ENCODE assay signal across 8 cellular contexts in genomic region chr6:157099912-157100593, GRCh38.
DNase-seq lines count a peak whose midpoint lies in the region; ATAC-seq and FAIRE-seq lines count a peak whose summit lies in the region.

No MANE protein-coding gene starts in this region.

- H3K4me1 ChIP-seq in thymus (ENCODE audit: control insufficient read depth, insufficient read depth, low read length), result no peaks in the 10 kb centered on the region

- peak overlapping the region; percentile 70 for H3K4me3 Mint-ChIP-seq in T-helper 2 cell treated with Interferon-gamma antibody and Interleukin-4, amounts not matched to agents 5 μg/mL and 100 μg/mL, for 36 hours

- H3K27me3 ChIP-seq in thymus (ENCODE audit: control insufficient read depth, insufficient read depth), result no peaks in the 10 kb centered on the region

- H3K9me3 ChIP-seq in thymus (ENCODE audit: control insufficient read depth), result no peaks in the 10 kb centered on the region

- peak; percentile 43 for DNase-seq in GM18507 (ENCODE audit: extremely low spot score, insufficient read length, low read depth)
- peak; percentile 85 for DNase-seq in T-helper 2 cell treated with Interferon-gamma antibody and Interleukin-4, amounts not matched to agents 5 μg/mL and 100 μg/mL, for 36 hours (ENCODE audit: low spot score)
- DNase-seq in germinal center (ENCODE audit: low spot score), result peak; percentile 32
- DNase-seq in DMS53 treated with DMSO at 0.1 percent for 48 hours (lab: John Stamatoyannopoulos, UW; ENCODE audit: unreplicated experiment), result no peak
- DNase-seq in NOMO-1 (lab: John Stamatoyannopoulos, UW; ENCODE audit: unreplicated experiment in 2 of 2), result no peak
- no peak for DNase-seq in NCI-H2196 (lab: John Stamatoyannopoulos, UW; ENCODE audit: unreplicated experiment)

- H3K27ac ChIP-seq in thymus (ENCODE audit: low read depth), result peak overlapping the region; percentile 60

- ATAC-seq in HG02763 (IDR thresholded peaks at IDR 0.05; ENCODE audit: unreplicated experiment), result peak; percentile 99

- H3K36me3 Mint-ChIP-seq in T-helper 2 cell treated with Interferon-gamma antibody and Interleukin-4, amounts not matched to agents 5 μg/mL and 100 μg/mL, for 36 hours (ENCODE audit: low read depth), result peaks cover 19% of the 10 kb centered on the region

- peaks cover 3% of the 10 kb centered on the region for H3K36me3 ChIP-seq in thymus (ENCODE audit: control insufficient read depth, insufficient read depth)

- H3K27me3 Mint-ChIP-seq in T-helper 2 cell treated with Interferon-gamma antibody and Interleukin-4, amounts not matched to agents 5 μg/mL and 100 μg/mL, for 36 hours (ENCODE audit: low read depth), result no peaks in the 10 kb centered on the region

- FAIRE-seq in GM18507 (lab: Jason Lieb, UNC), result peak; percentile 97

- peak overlapping the region; percentile 89 for H3K27ac Mint-ChIP-seq in T-helper 2 cell treated with Interferon-gamma antibody and Interleukin-4, amounts not matched to agents 5 μg/mL and 100 μg/mL, for 36 hours

- 71% methylated on average over 7 of the region's 7 CpGs for WGBS in thymus

- peaks cover 49% of the 10 kb centered on the region for H3K4me1 Mint-ChIP-seq in T-helper 2 cell treated with Interferon-gamma antibody and Interleukin-4, amounts not matched to agents 5 μg/mL and 100 μg/mL, for 36 hours (ENCODE audit: low read depth)

- no peaks in the 10 kb centered on the region for H3K9me3 Mint-ChIP-seq in T-helper 2 cell treated with Interferon-gamma antibody and Interleukin-4, amounts not matched to agents 5 μg/mL and 100 μg/mL, for 36 hours

- H3K4me3 ChIP-seq in thymus (ENCODE audit: low read length), result no peak overlapping the region

Comparison
In these comparisons a context has a peak if more than half of its experiments do, and no peak if none do; other contexts are left out.
1. DNase-seq: peak in GM18507 (single experiment), T-helper 2 cell treated with Interferon-gamma antibody and Interleukin-4, amounts not matched to agents 5 μg/mL and 100 μg/mL, for 36 hours (single experiment) and germinal center (single experiment); none in DMS53 treated with DMSO at 0.1 percent for 48 hours (single experiment), NOMO-1 (0 of 2) and NCI-H2196 (single experiment).